16 cellular contexts compared by ENCODE assay signal in genomic region chr2:235514627-235515363, GRCh38. TPM values are rescaled to one million over a fixed set of nuclear protein-coding genes. Genes with fewer than 3 reads are reported as not detected.
DNase-seq lines count a peak whose midpoint lies in the region; ATAC-seq and TF ChIP-seq lines count a peak whose summit lies in the region.
"Had no signal": no experiment of that assay in that cellular context is flagged by ENCODE, and none has a peak within 500 bp of the region (broad histone marks: within the 10 kb centered on the region; RNA-seq: fewer than 3 reads in every experiment).

No MANE protein-coding gene starts in this region.

- H3F3A ChIP-seq in PC-3 (ENCODE audit: low read length, unreplicated experiment), result no peaks in the 10 kb centered on the region

- H2AFZ ChIP-seq in PC-3 (ENCODE audit: low read length), result no peak overlapping the region

- ATAC-seq in PC-3, result no peak
- no peak for ATAC-seq in GM21717 (IDR thresholded peaks at IDR 0.05; ENCODE audit: unreplicated experiment)
- ATAC-seq: stimulated activated naive CD8-positive, alpha-beta T cell treated with anti-CD3 and anti-CD28 coated beads, Interleukin-15, amount 100 ng/mL, for 72 hours had no signal

- CTCF ChIA-PET in PC-3 (lab: Charles Lee), result no interaction called here

- H3K9ac ChIP-seq in PC-3 (ENCODE audit: low read length), result no peak overlapping the region

- DNase-seq in GM06990 (ENCODE audit: extremely low read depth, insufficient read length) (no peak), PC-3 (no peak), glomerular visceral epithelial cell (ENCODE audit: extremely low spot score) (peak; percentile 25), neural crest cell (ENCODE audit: low read depth, low spot score) (no peak), NCI-H1417 (lab: John Stamatoyannopoulos, UW) (no peak), HFFc6 (no peak)
- DNase-seq in stimulated activated CD4-positive, alpha-beta T cell treated with anti-CD3 and anti-CD28 coated beads, Interleukin-2, amount 100 ng/mL, for 48 hours, result no peak
- DNase-seq: activated CD4-positive, alpha-beta memory T cell treated with anti-CD3 and anti-CD28 coated beads for 36 hours; erythroblast; HCEC 1CT; NCI-H446 treated with DMSO at 0.1 percent for 48 hours; right cardiac atrium; RPMI8226; stimulated activated naive CD8-positive, alpha-beta T cell treated with anti-CD3 and anti-CD28 coated beads, Interleukin-15, amount 100 ng/mL, for 72 hours; T-helper 9 cell had no signal

- peaks cover 25% of the 10 kb centered on the region for H3K4me1 ChIP-seq in PC-3 (ENCODE audit: insufficient read depth, low read length)

- H3K4me1 Mint-ChIP-seq in neural crest cell (peaks cover 23% of the 10 kb centered on the region), HFFc6 (ENCODE audit: low read depth) (peaks cover 7% of the 10 kb centered on the region; the same call in 1 of the 2 replicates)
- H3K4me1 Mint-ChIP-seq: stimulated activated naive CD8-positive, alpha-beta T cell treated with anti-CD3 and anti-CD28 coated beads, Interleukin-15, amount 100 ng/mL, for 72 hours had no signal

- BruUV-seq in PC-3 (replicated peaks; lab: Mats Ljungman, UMichigan), result no TSS peak

- POLR2A ChIA-PET in PC-3 (lab: Charles Lee; ENCODE audit: unreplicated experiment), result no interaction called here

- H3K27ac Mint-ChIP-seq in neural crest cell (ENCODE audit: unreplicated experiment) (peak overlapping the region; percentile 63), HFFc6 (no peak overlapping the region; the same call in 1 of the 2 replicates)
- H3K27ac Mint-ChIP-seq: activated CD4-positive, alpha-beta memory T cell treated with anti-CD3 and anti-CD28 coated beads for 36 hours; stimulated activated naive CD8-positive, alpha-beta T cell treated with anti-CD3 and anti-CD28 coated beads, Interleukin-15, amount 100 ng/mL, for 72 hours had no signal

- H3K79me2 ChIP-seq in PC-3 (ENCODE audit: low read length), result peaks cover 99% of the 10 kb centered on the region

- no peak overlapping the region for H3K4me3 ChIP-seq in GM06990 (replicated peaks; ENCODE audit: low read depth, low read length)
- no peak overlapping the region for H3K4me3 ChIP-seq in PC-3 (ENCODE audit: low read length)

- TF ChIP-seq CTCF in GM06990 (IDR thresholded peaks at IDR 0.05; ENCODE audit: insufficient read depth, low read length, poor library complexity, severe bottlenecking) (peak; percentile 8), PC-3 (conservative IDR thresholded peaks at IDR 0.05; ENCODE audit: low read depth, low read length) (0 out of 2 replicates have a peak, but pooled peaks have one; percentile 32), neural crest cell (conservative IDR thresholded peaks at IDR 0.05) (peak; percentile 24), HFFc6 (IDR thresholded peaks at IDR 0.05) (no peak)

- no peak overlapping the region for H3K4me2 ChIP-seq in PC-3 (ENCODE audit: low read length)

- H3K36me3 Mint-ChIP-seq in neural crest cell (ENCODE audit: low read depth) (no peaks in the 10 kb centered on the region), HFFc6 (ENCODE audit: low read depth) (no peaks in the 10 kb centered on the region)
- H3K36me3 Mint-ChIP-seq: activated CD4-positive, alpha-beta memory T cell treated with anti-CD3 and anti-CD28 coated beads for 36 hours had no signal

- no peak overlapping the region for H3K27ac ChIP-seq in PC-3 (ENCODE audit: low read length)

- no peaks in the 10 kb centered on the region for H3K9me2 ChIP-seq in PC-3 (replicated peaks; ENCODE audit: low read length)

- peaks cover 16% of the 10 kb centered on the region; the same call in 1 of the 2 replicates for H4K20me1 ChIP-seq in PC-3 (ENCODE audit: low read length)

- no peaks in the 10 kb centered on the region for H3K9me3 Mint-ChIP-seq in neural crest cell
- H3K9me3 Mint-ChIP-seq in HFFc6, result no peaks in the 10 kb centered on the region

- H3K36me3 ChIP-seq in GM06990 (ENCODE audit: control insufficient read depth, insufficient read depth, low read length), result no peaks in the 10 kb centered on the region
- H3K36me3 ChIP-seq in PC-3 (ENCODE audit: low read depth, low read length), result no peaks in the 10 kb centered on the region

- no peaks in the 10 kb centered on the region for H3K27me3 Mint-ChIP-seq in neural crest cell (ENCODE audit: low read depth)
- H3K27me3 Mint-ChIP-seq in HFFc6 (ENCODE audit: insufficient read depth), result no peaks in the 10 kb centered on the region

- intact Hi-C loops in PC-3 (cut with micrococcal nuclease), result no loop called here

- no peaks in the 10 kb centered on the region for H3K9me3 ChIP-seq in PC-3 (ENCODE audit: low read length)

- H3K27me3 ChIP-seq in GM06990 (replicated peaks; ENCODE audit: control insufficient read depth, insufficient read depth, low read length), result no peaks in the 10 kb centered on the region
- no peaks in the 10 kb centered on the region for H3K27me3 ChIP-seq in PC-3 (ENCODE audit: low read length)

- H3K4me3 Mint-ChIP-seq in neural crest cell (no peak overlapping the region), HFFc6 (no peak overlapping the region)
- H3K4me3 Mint-ChIP-seq: activated CD4-positive, alpha-beta memory T cell treated with anti-CD3 and anti-CD28 coated beads for 36 hours; stimulated activated naive CD8-positive, alpha-beta T cell treated with anti-CD3 and anti-CD28 coated beads, Interleukin-15, amount 100 ng/mL, for 72 hours had no signal

RNA-seq across cellular contexts. Expression of gene AGAP1, which starts 21.0 kb away (rescaled TPM):
- total RNA-seq in PC-3 (2014; rRNA removed) (28.6 and 31.0 TPM in 2 replicates), neural crest cell (54.7 and 57.7 TPM in 2 replicates)
- total RNA-seq in HFFc6 (2021; fragmentation: NEBNext Ultra II Directional; extraction: Animal tissue kit (Norgen Biotek cat#: 25700)), result 10 to 100 TPM; 14.1 to 16.0 (median 15.1) TPM
